ENCODE assay signal across 20 cellular contexts in genomic region chr10:127576751-127577161, GRCh38. TPM values are rescaled to one million over a fixed set of nuclear protein-coding genes. Genes with fewer than 3 reads are reported as not detected.
DNase-seq lines count a peak whose midpoint lies in the region; ATAC-seq and TF ChIP-seq lines count a peak whose summit lies in the region.
"Had no signal": no experiment of that assay in that cellular context is flagged by ENCODE, and none has a peak within 500 bp of the region (broad histone marks: within the 10 kb centered on the region; RNA-seq: fewer than 3 reads in every experiment).

No MANE protein-coding gene starts in this region.

- H3K4me3 Mint-ChIP-seq in activated naive CD4-positive, alpha-beta T cell treated with anti-CD3 and anti-CD28 coated beads for 36 hours, result no peak overlapping the region
- H3K4me3 Mint-ChIP-seq: activated CD4-positive, alpha-beta T cell treated with anti-CD3 and anti-CD28 coated beads, Interleukin-2, amount 10 ng/mL, durations not matched to agents 7 days and 5 days; mesothelial cell of epicardium; neural crest cell; T-helper 1 cell treated with Interleukin-12 subunit alpha and Interleukin-12 subunit beta and Interleukin-4 antibody, amounts not matched to agents 30 μg/mL and 1 μg/mL, for 36 hours had no signal

- CTCF ChIA-PET in activated naive CD4-positive, alpha-beta T cell treated with anti-CD3 and anti-CD28 coated beads for 36 hours (lab: Charles Lee), result no interaction called here

- H3K36me3 Mint-ChIP-seq in activated naive CD4-positive, alpha-beta T cell treated with anti-CD3 and anti-CD28 coated beads for 36 hours (ENCODE audit: low read depth), result no peaks in the 10 kb centered on the region
- H3K36me3 Mint-ChIP-seq: mesothelial cell of epicardium had no signal

- H3K9me3 Mint-ChIP-seq in activated naive CD4-positive, alpha-beta T cell treated with anti-CD3 and anti-CD28 coated beads for 36 hours, result peaks cover 8% of the 10 kb centered on the region
- H3K9me3 Mint-ChIP-seq: activated CD4-positive, alpha-beta T cell treated with anti-CD3 and anti-CD28 coated beads, Interleukin-2, amount 10 ng/mL, durations not matched to agents 7 days and 5 days; T-helper 1 cell treated with Interleukin-12 subunit alpha and Interleukin-12 subunit beta and Interleukin-4 antibody, amounts not matched to agents 30 μg/mL and 1 μg/mL, for 36 hours had no signal

- intact Hi-C loops in activated naive CD4-positive, alpha-beta T cell treated with anti-CD3 and anti-CD28 coated beads for 36 hours (cut with micrococcal nuclease), result loop anchor here (10.0 kb wide), 1 partner anchor 332 kb away; no protein-coding TSS in a partner anchor

- DNase-seq in NCI-H1092 treated with DMSO at 0.1 percent for 48 hours (lab: John Stamatoyannopoulos, UW), result peak; percentile 21
- DNase-seq in NCI-H1092 (lab: John Stamatoyannopoulos, UW), result no peak
- peak; percentile 2 for DNase-seq in dermis blood vessel endothelial cell
- peak; percentile 37 for DNase-seq in occipital lobe (lab: John Stamatoyannopoulos, UW)
- DNase-seq in SIG-M5 treated with dmso at 0.1 percent for 504 hours (lab: John Stamatoyannopoulos, UW; ENCODE audit: unreplicated experiment), result no peak
- DNase-seq in activated naive CD4-positive, alpha-beta T cell treated with anti-CD3 and anti-CD28 coated beads for 36 hours, result no peak
- DNase-seq: activated CD4-positive, alpha-beta T cell treated with anti-CD3 and anti-CD28 coated beads, Interleukin-2, amount 10 ng/mL, durations not matched to agents 7 days and 5 days; activated CD8-positive, alpha-beta memory T cell treated with anti-CD3 and anti-CD28 coated beads, Interleukin-2, amount 50 U/mL, for 4 hours; activated gamma-delta T cell; PC-9; uterus had no signal

- H3K27ac Mint-ChIP-seq in activated naive CD4-positive, alpha-beta T cell treated with anti-CD3 and anti-CD28 coated beads for 36 hours, result no peak overlapping the region
- H3K27ac Mint-ChIP-seq: activated CD4-positive, alpha-beta T cell treated with anti-CD3 and anti-CD28 coated beads, Interleukin-2, amount 10 ng/mL, durations not matched to agents 7 days and 5 days; mesothelial cell of epicardium; T-helper 1 cell treated with Interleukin-12 subunit alpha and Interleukin-12 subunit beta and Interleukin-4 antibody, amounts not matched to agents 30 μg/mL and 1 μg/mL, for 36 hours had no signal

- no peaks in the 10 kb centered on the region for H3K4me1 Mint-ChIP-seq in activated naive CD4-positive, alpha-beta T cell treated with anti-CD3 and anti-CD28 coated beads for 36 hours (ENCODE audit: low read depth)
- H3K4me1 Mint-ChIP-seq: activated CD4-positive, alpha-beta T cell treated with anti-CD3 and anti-CD28 coated beads, Interleukin-2, amount 10 ng/mL, durations not matched to agents 7 days and 5 days; mesothelial cell of epicardium; neural crest cell had no signal

- peaks cover 12% of the 10 kb centered on the region for H3K27me3 Mint-ChIP-seq in activated naive CD4-positive, alpha-beta T cell treated with anti-CD3 and anti-CD28 coated beads for 36 hours (ENCODE audit: low read depth)
- H3K27me3 Mint-ChIP-seq: activated CD4-positive, alpha-beta T cell treated with anti-CD3 and anti-CD28 coated beads, Interleukin-2, amount 10 ng/mL, durations not matched to agents 7 days and 5 days had no signal

- TF ChIP-seq RAD21 in Ishikawa (IDR thresholded peaks at IDR 0.05; ENCODE audit: low read depth), result no peak

- no peak for ATAC-seq in HG02970 (IDR thresholded peaks at IDR 0.05; ENCODE audit: low FRiP score, unreplicated experiment)
- ATAC-seq: foreskin keratinocyte had no signal

- TF ChIP-seq EP300 in Ishikawa (IDR thresholded peaks at IDR 0.05; ENCODE audit: borderline replicate concordance), result no peak

TF ChIP-seq in Ishikawa, 13 proteins besides CTCF, POLR2A, EP300 and RAD21:
- TF ChIP-seq USF1 (IDR thresholded peaks at IDR 0.05), result peak; percentile 52
- no peak for TF ChIP-seq TAF1 (IDR thresholded peaks at IDR 0.05; ENCODE audit: low read depth)
TF ChIP-seq in Ishikawa: peak in this region for 1.

RNA-seq across cellular contexts. Expression of gene NPS, which starts 27.6 kb away (rescaled TPM):
- total RNA-seq in dermis blood vessel endothelial cell, result not detected in 2 replicates
- total RNA-seq in occipital lobe, result not detected
- not detected for total RNA-seq in activated naive CD4-positive, alpha-beta T cell treated with anti-CD3 and anti-CD28 coated beads for 36 hours
- total RNA-seq: activated CD4-positive, alpha-beta T cell treated with anti-CD3 and anti-CD28 coated beads, Interleukin-2, amount 10 ng/mL, durations not matched to agents 7 days and 5 days; foreskin keratinocyte; kidney epithelial cell; LHCN-M2; mesothelial cell of epicardium; neural crest cell; PC-9; SK-MEL-5; uterus had no signal

Comparison
In these comparisons a context has a peak if more than half of its experiments do, and no peak if none do; other contexts are left out.
1. DNase-seq: peak in NCI-H1092 treated with DMSO at 0.1 percent for 48 hours (single experiment), dermis blood vessel endothelial cell (single experiment) and occipital lobe (single experiment); none in NCI-H1092 (single experiment), SIG-M5 treated with dmso at 0.1 percent for 504 hours (single experiment) and activated naive CD4-positive, alpha-beta T cell treated with anti-CD3 and anti-CD28 coated beads for 36 hours (single experiment).